Comparison of ENCODE assay signal across 1 cellular context in the genomic region with DNA sequence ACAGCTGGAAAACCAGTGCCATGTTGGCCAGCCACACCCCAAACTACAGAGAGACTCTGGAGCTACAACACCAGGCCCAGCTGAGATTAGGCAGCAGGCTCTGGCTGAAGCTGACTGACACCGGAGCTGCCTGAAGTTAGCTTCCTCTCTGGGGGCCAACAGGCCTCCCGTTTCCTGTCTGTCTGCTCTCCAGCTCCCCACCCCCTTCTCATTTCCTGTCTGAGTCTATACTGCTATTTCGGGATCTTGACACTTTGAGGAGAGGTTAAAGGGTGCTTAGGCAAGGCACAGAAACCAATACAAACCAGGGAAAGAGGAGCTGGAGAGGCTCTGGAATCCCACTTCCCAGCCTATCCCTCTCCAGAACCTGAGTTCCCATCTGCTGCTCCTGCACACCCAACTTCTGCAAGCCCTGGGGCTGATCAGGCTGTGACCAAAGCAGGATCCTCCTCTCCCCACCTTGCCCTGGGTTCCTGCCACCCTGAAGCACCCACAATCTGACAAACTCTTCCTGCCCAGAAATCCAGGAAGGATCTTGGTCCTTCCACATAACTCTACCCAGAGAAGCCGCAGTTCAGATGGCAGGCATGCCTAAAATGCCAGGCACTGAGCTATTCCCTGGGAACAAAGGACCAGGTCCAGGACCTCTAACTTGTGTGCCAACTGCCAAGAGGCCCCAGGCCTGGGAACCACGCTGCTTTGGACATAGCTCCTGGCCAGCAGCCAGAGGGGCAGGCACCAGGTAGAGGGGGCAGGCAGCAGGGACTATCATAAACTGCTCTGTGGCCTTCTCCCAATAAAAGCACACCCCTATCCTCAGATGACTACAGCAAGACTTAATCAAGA.
A peak's percentile ranks its signal among the peaks of the same experiment; 100 is the strongest.
TF ChIP-seq lines count a peak whose summit lies in the region.

No MANE protein-coding gene starts in this region.

TF ChIP-seq in HepG2, 621 proteins besides CTCF, POLR2A, EP300 and RAD21 (continued from another document):
- no peak for TF ChIP-seq ZNF407 (CRISPR knock-in tag; IDR thresholded peaks at IDR 0.05; ENCODE audit: not compliant biosample characterization)
- no peak for TF ChIP-seq ZNF367 (CRISPR knock-in tag; IDR thresholded peaks at IDR 0.05; ENCODE audit: borderline replicate concordance)
- TF ChIP-seq ZNF724P (CRISPR knock-in tag; IDR thresholded peaks at IDR 0.05; ENCODE audit: borderline replicate concordance): no peak
- TF ChIP-seq ZNF33A (CRISPR knock-in tag; IDR thresholded peaks at IDR 0.05; ENCODE audit: borderline replicate concordance): no peak
- TF ChIP-seq MTA1 (CRISPR knock-in tag; IDR thresholded peaks at IDR 0.05; ENCODE audit: borderline replicate concordance): no peak
- TF ChIP-seq, protein P1, sequence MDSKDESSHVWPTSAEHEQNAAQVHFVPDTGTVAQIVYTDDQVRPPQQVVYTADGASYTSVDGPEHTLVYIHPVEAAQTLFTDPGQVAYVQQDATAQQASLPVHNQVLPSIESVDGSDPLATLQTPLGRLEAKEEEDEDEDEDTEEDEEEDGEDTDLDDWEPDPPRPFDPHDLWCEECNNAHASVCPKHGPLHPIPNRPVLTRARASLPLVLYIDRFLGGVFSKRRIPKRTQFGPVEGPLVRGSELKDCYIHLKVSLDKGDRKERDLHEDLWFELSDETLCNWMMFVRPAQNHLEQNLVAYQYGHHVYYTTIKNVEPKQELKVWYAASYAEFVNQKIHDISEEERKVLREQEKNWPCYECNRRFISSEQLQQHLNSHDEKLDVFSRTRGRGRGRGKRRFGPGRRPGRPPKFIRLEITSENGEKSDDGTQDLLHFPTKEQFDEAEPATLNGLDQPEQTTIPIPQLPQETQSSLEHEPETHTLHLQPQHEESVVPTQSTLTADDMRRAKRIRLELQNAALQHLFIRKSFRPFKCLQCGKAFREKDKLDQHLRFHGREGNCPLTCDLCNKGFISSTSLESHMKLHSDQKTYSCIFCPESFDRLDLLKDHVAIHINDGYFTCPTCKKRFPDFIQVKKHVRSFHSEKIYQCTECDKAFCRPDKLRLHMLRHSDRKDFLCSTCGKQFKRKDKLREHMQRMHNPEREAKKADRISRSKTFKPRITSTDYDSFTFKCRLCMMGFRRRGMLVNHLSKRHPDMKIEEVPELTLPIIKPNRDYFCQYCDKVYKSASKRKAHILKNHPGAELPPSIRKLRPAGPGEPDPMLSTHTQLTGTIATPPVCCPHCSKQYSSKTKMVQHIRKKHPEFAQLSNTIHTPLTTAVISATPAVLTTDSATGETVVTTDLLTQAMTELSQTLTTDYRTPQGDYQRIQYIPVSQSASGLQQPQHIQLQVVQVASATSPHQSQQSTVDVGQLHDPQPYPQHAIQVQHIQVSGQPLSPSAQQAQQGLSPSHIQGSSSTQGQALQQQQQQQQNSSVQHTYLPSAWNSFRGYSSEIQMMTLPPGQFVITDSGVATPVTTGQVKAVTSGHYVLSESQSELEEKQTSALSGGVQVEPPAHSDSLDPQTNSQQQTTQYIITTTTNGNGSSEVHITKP (CRISPR knock-in tag; IDR thresholded peaks at IDR 0.05; ENCODE audit: low read depth): no peak
- no peak for TF ChIP-seq MZF1 (CRISPR knock-in tag; IDR thresholded peaks at IDR 0.05; ENCODE audit: borderline replicate concordance)
- TF ChIP-seq KAT8 (CRISPR knock-in tag; IDR thresholded peaks at IDR 0.05): no peak
- TF ChIP-seq GABPB1 (CRISPR knock-in tag; IDR thresholded peaks at IDR 0.05): 0 out of 2 replicates have a peak, but pooled peaks have one; percentile 18
- TF ChIP-seq, protein P2, sequence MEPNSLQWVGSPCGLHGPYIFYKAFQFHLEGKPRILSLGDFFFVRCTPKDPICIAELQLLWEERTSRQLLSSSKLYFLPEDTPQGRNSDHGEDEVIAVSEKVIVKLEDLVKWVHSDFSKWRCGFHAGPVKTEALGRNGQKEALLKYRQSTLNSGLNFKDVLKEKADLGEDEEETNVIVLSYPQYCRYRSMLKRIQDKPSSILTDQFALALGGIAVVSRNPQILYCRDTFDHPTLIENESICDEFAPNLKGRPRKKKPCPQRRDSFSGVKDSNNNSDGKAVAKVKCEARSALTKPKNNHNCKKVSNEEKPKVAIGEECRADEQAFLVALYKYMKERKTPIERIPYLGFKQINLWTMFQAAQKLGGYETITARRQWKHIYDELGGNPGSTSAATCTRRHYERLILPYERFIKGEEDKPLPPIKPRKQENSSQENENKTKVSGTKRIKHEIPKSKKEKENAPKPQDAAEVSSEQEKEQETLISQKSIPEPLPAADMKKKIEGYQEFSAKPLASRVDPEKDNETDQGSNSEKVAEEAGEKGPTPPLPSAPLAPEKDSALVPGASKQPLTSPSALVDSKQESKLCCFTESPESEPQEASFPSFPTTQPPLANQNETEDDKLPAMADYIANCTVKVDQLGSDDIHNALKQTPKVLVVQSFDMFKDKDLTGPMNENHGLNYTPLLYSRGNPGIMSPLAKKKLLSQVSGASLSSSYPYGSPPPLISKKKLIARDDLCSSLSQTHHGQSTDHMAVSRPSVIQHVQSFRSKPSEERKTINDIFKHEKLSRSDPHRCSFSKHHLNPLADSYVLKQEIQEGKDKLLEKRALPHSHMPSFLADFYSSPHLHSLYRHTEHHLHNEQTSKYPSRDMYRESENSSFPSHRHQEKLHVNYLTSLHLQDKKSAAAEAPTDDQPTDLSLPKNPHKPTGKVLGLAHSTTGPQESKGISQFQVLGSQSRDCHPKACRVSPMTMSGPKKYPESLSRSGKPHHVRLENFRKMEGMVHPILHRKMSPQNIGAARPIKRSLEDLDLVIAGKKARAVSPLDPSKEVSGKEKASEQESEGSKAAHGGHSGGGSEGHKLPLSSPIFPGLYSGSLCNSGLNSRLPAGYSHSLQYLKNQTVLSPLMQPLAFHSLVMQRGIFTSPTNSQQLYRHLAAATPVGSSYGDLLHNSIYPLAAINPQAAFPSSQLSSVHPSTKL (CRISPR knock-in tag; IDR thresholded peaks at IDR 0.05): 0 out of 2 replicates have a peak, but pooled peaks have one; percentile 18
- TF ChIP-seq PAXIP1 (CRISPR knock-in tag; conservative IDR thresholded peaks at IDR 0.05): 0 out of 2 replicates have a peak, but pooled peaks have one; percentile 24
- no peak for TF ChIP-seq HOXD1 (CRISPR knock-in tag; IDR thresholded peaks at IDR 0.05)
- TF ChIP-seq ZNF552 (CRISPR knock-in tag; IDR thresholded peaks at IDR 0.05; ENCODE audit: borderline replicate concordance): no peak
- TF ChIP-seq ZFP36 (IDR thresholded peaks at IDR 0.05; ENCODE audit: borderline replicate concordance, low read depth, low read length, partially characterized antibody): no peak
- TF ChIP-seq FOXJ3 (CRISPR knock-in tag; IDR thresholded peaks at IDR 0.05; ENCODE audit: borderline replicate concordance): no peak
